Comparison of ENCODE assay signal across 1 cellular context in genomic region chr3:156554842-156555687, GRCh38.
A peak's percentile ranks its signal among the peaks of the same experiment; 100 is the strongest.
TF ChIP-seq lines count a peak whose summit lies in the region.

TSS of gene SSR3 (minus strand) at chr3:156555117. CDS start at chr3:156555089, 28 bp downstream.

TF ChIP-seq in HepG2, 621 proteins besides CTCF, POLR2A, EP300 and RAD21 (continued from another document and continues in another):
- TF ChIP-seq PRDM15 (CRISPR knock-in tag; IDR thresholded peaks at IDR 0.05) (no peak), SKIL (CRISPR knock-in tag; IDR thresholded peaks at IDR 0.05; ENCODE audit: borderline replicate concordance) (no peak), NFRKB (IDR thresholded peaks at IDR 0.05) (no peak), MAFG (CRISPR knock-in tag; IDR thresholded peaks at IDR 0.05) (no peak), CBX1 (IDR thresholded peaks at IDR 0.05; ENCODE audit: low read depth) (peak; percentile 90), ZMAT3 (CRISPR knock-in tag; conservative IDR thresholded peaks at IDR 0.05) (peak; percentile 56; the same call in 1 of the 2 replicates), ZNF101 (CRISPR knock-in tag; IDR thresholded peaks at IDR 0.05; ENCODE audit: borderline replicate concordance, low read depth) (no peak), TSC22D2 (CRISPR knock-in tag; IDR thresholded peaks at IDR 0.05; ENCODE audit: borderline replicate concordance) (peak; percentile 80; the same call in 1 of the 2 replicates), PRDM10 (CRISPR knock-in tag; IDR thresholded peaks at IDR 0.05; ENCODE audit: low read depth) (no peak), ZNF615 (CRISPR knock-in tag; IDR thresholded peaks at IDR 0.05; ENCODE audit: borderline replicate concordance) (no peak), TRAFD1 (CRISPR knock-in tag; IDR thresholded peaks at IDR 0.05; ENCODE audit: borderline replicate concordance) (no peak), HNRNPH1 (optimal IDR thresholded peaks at IDR 0.05; ENCODE audit: low read depth, low read length) (no peak), CEBPG (CRISPR knock-in tag; IDR thresholded peaks at IDR 0.05) (no peak; the same call in 1 of the 2 replicates), ZSCAN9 (CRISPR knock-in tag; IDR thresholded peaks at IDR 0.05; ENCODE audit: borderline replicate concordance) (no peak), MYPOP (CRISPR knock-in tag; IDR thresholded peaks at IDR 0.05) (peak; percentile 71), ZNF574 (CRISPR knock-in tag; IDR thresholded peaks at IDR 0.05) (peak; percentile 29; the same call in 1 of the 2 replicates), ZNF3 (CRISPR knock-in tag; IDR thresholded peaks at IDR 0.05) (no peak), SAFB2 (CRISPR knock-in tag; IDR thresholded peaks at IDR 0.05; ENCODE audit: borderline replicate concordance, low read depth) (peak; percentile 73; the same call in 1 of the 2 replicates), CCAR2 (optimal IDR thresholded peaks at IDR 0.05; ENCODE audit: low read depth, low read length) (no peak), ZNF598 (CRISPR knock-in tag; IDR thresholded peaks at IDR 0.05; ENCODE audit: borderline replicate concordance) (peak; percentile 76; the same call in 1 of the 2 replicates), PBX3 (CRISPR knock-in tag; IDR thresholded peaks at IDR 0.05; ENCODE audit: borderline replicate concordance) (0 out of 2 replicates have a peak, but pooled peaks have one; percentile 62), ZNF772 (CRISPR knock-in tag; IDR thresholded peaks at IDR 0.05) (no peak; the same call in none of the 2 replicates), GMEB2 (CRISPR knock-in tag; IDR thresholded peaks at IDR 0.05; ENCODE audit: low read depth) (peak; percentile 77), ZNF839 (CRISPR knock-in tag; IDR thresholded peaks at IDR 0.05; ENCODE audit: borderline replicate concordance) (peak; percentile 75), PCBP2 (optimal IDR thresholded peaks at IDR 0.05; ENCODE audit: low read depth, low read length, poor library complexity, severe bottlenecking) (no peak), NCOR1 (IDR thresholded peaks at IDR 0.05; ENCODE audit: borderline replicate concordance, low read length) (no peak), DBP (CRISPR knock-in tag; IDR thresholded peaks at IDR 0.05; ENCODE audit: not compliant biosample characterization) (no peak), SMAD1 (CRISPR knock-in tag; IDR thresholded peaks at IDR 0.05; ENCODE audit: borderline replicate concordance, low read depth) (no peak), POGZ (CRISPR knock-in tag; IDR thresholded peaks at IDR 0.05) (peak; percentile 98), SIN3A (IDR thresholded peaks at IDR 0.05; ENCODE audit: borderline replicate concordance, low read depth, low read length) (peak; percentile 59; the same call in 1 of the 2 replicates), TAF1 (CRISPR knock-in tag; IDR thresholded peaks at IDR 0.05) (peak; percentile 95), RXRA (CRISPR knock-in tag; IDR thresholded peaks at IDR 0.05) (peak; percentile 80), ZNF891 (CRISPR knock-in tag; IDR thresholded peaks at IDR 0.05) (peak; percentile 67; the same call in 1 of the 2 replicates), ZSCAN31 (CRISPR knock-in tag; IDR thresholded peaks at IDR 0.05; ENCODE audit: low read depth) (peak; percentile 87; the same call in 1 of the 2 replicates), PCBP1 (IDR thresholded peaks at IDR 0.05; ENCODE audit: borderline replicate concordance, low read depth, low read length) (peak; percentile 56; the same call in 1 of the 2 replicates), U2AF2 (IDR thresholded peaks at IDR 0.05; ENCODE audit: low read depth, low read length) (no peak), FOXC1 (CRISPR knock-in tag; IDR thresholded peaks at IDR 0.05; ENCODE audit: borderline replicate concordance) (0 out of 2 replicates have a peak, but pooled peaks have one; percentile 22), ZNF563 (CRISPR knock-in tag; IDR thresholded peaks at IDR 0.05) (peak; percentile 66; the same call in 1 of the 2 replicates)
